In genomic region chr7:142499641-142500040, GRCh38 we compare ENCODE assay signal across 17 cellular contexts.
DNase-seq lines count a peak whose midpoint lies in the region; ATAC-seq and TF ChIP-seq lines count a peak whose summit lies in the region.
"Had no signal": no experiment of that assay in that cellular context is flagged by ENCODE, and none has a peak within 500 bp of the region (broad histone marks: within the 10 kb centered on the region; RNA-seq: fewer than 3 reads in every experiment).

No MANE protein-coding gene starts in this region.

- peaks cover 9% of the 10 kb centered on the region for H3K4me1 ChIP-seq in thymus (ENCODE audit: control insufficient read depth, insufficient read depth, low read length)

- H3K4me1 Mint-ChIP-seq in activated T-cell treated with anti-CD3 and anti-CD28 coated beads, Interleukin-2, amount 50 U/mL, for 72 hours (ENCODE audit: low read depth): peaks cover 36% of the 10 kb centered on the region
- H3K4me1 Mint-ChIP-seq in T-helper 17 cell: peaks cover 25% of the 10 kb centered on the region
- peaks cover 6 to 7% of the 10 kb centered on the region in 2 donors for H3K4me1 Mint-ChIP-seq in effector memory CD8-positive, alpha-beta T cell (ENCODE audit: low read depth in 2 of 2)
- H3K4me1 Mint-ChIP-seq in CD14-positive monocyte: peaks cover 24% of the 10 kb centered on the region

- ATAC-seq in activated T-cell treated with anti-CD3 and anti-CD28 coated beads, Interleukin-2, amount 50 U/mL, for 72 hours (replicated peaks in 1 of 2): peak; percentile 30 to 52
- ATAC-seq in T-helper 17 cell: peak; percentile 17
- no peak for ATAC-seq in effector memory CD8-positive, alpha-beta T cell (replicated peaks)
- ATAC-seq: left lobe of liver had no signal

- intact Hi-C loops in CD14-positive monocyte (cut with micrococcal nuclease): loop anchor here in 1 of 2 donors (5.0 kb wide), 1 partner anchor 37 kb away; no protein-coding TSS in a partner anchor

- H3K4me3 Mint-ChIP-seq in activated T-cell treated with anti-CD3 and anti-CD28 coated beads, Interleukin-2, amount 50 U/mL, for 72 hours: peak overlapping the region; percentile 30 to 56
- H3K4me3 Mint-ChIP-seq in T-helper 17 cell (peak overlapping the region; percentile 67), CD14-positive monocyte (no peak overlapping the region)
- H3K4me3 Mint-ChIP-seq in effector memory CD8-positive, alpha-beta T cell: peak overlapping the region; percentile 54 to 56
- H3K4me3 Mint-ChIP-seq: IgD-negative memory B cell, mesothelial cell of epicardium had no signal

- H3K36me3 ChIP-seq in thymus (ENCODE audit: control insufficient read depth, insufficient read depth): no peaks in the 10 kb centered on the region
- H3K36me3 ChIP-seq: colonic mucosa had no signal

- no peak for TF ChIP-seq CTCF in CD14-positive monocyte (IDR thresholded peaks at IDR 0.05)

- no peaks in the 10 kb centered on the region for H3K9me3 Mint-ChIP-seq in activated T-cell treated with anti-CD3 and anti-CD28 coated beads, Interleukin-2, amount 50 U/mL, for 72 hours
- H3K9me3 Mint-ChIP-seq in effector memory CD8-positive, alpha-beta T cell: no peaks in the 10 kb centered on the region
- no peaks in the 10 kb centered on the region for H3K9me3 Mint-ChIP-seq in CD14-positive monocyte
- H3K9me3 Mint-ChIP-seq: mesothelial cell of epicardium had no signal

- no peaks in the 10 kb centered on the region for H3K36me3 Mint-ChIP-seq in activated T-cell treated with anti-CD3 and anti-CD28 coated beads, Interleukin-2, amount 50 U/mL, for 72 hours (ENCODE audit: insufficient read depth in 2 of 2)
- H3K36me3 Mint-ChIP-seq in T-helper 17 cell (ENCODE audit: low read depth) (peaks cover 3% of the 10 kb centered on the region), CD14-positive monocyte (no peaks in the 10 kb centered on the region)
- no peaks in the 10 kb centered on the region for H3K36me3 Mint-ChIP-seq in effector memory CD8-positive, alpha-beta T cell (ENCODE audit: insufficient read depth)
- H3K36me3 Mint-ChIP-seq: IgD-negative memory B cell, mesothelial cell of epicardium had no signal

- H3K27me3 Mint-ChIP-seq in activated T-cell treated with anti-CD3 and anti-CD28 coated beads, Interleukin-2, amount 50 U/mL, for 72 hours (ENCODE audit: low read depth): no peaks in the 10 kb centered on the region
- H3K27me3 Mint-ChIP-seq in T-helper 17 cell (no peaks in the 10 kb centered on the region), CD14-positive monocyte (ENCODE audit: low read depth in 3 of 3) (no peaks in the 10 kb centered on the region)
- peaks cover 12 to 16% of the 10 kb centered on the region in 2 donors for H3K27me3 Mint-ChIP-seq in effector memory CD8-positive, alpha-beta T cell

- peak overlapping the region; percentile 49 for H3K27ac ChIP-seq in thymus (ENCODE audit: low read depth)
- no peak overlapping the region for H3K27ac ChIP-seq in caudate nucleus (ENCODE audit: low read depth, low read length)

- H3K27me3 ChIP-seq in thymus (ENCODE audit: control insufficient read depth, insufficient read depth): no peaks in the 10 kb centered on the region

- 37% methylated on average over 4 of the region's 4 CpGs for WGBS in thymus

- DNase-seq in activated T-cell treated with anti-CD3 and anti-CD28 coated beads, Interleukin-2, amount 50 U/mL, for 72 hours: no peak
- DNase-seq in activated T-cell treated with anti-CD3 and anti-CD28 coated beads, Interleukin-2, amount 50 U/mL, for 48 hours: no peak
- DNase-seq in T-helper 17 cell (no peak), NCI-H774 (lab: John Stamatoyannopoulos, UW) (no peak), caudate nucleus (lab: John Stamatoyannopoulos, UW) (no peak), CD14-positive monocyte (ENCODE audit: low spot score) (no peak)
- DNase-seq in effector memory CD8-positive, alpha-beta T cell: no peak
- DNase-seq: activated gamma-delta T cell treated with Interleukin-2 at 50 U/mL for 16 hours, DMS79 treated with DMSO at 0.1 percent for 48 hours, head of caudate nucleus, NCI-H2029 had no signal

- H3K27ac Mint-ChIP-seq in activated T-cell treated with anti-CD3 and anti-CD28 coated beads, Interleukin-2, amount 50 U/mL, for 72 hours: no peak overlapping the region
- H3K27ac Mint-ChIP-seq in T-helper 17 cell: peak overlapping the region; percentile 94
- peak overlapping the region; percentile 50 to 85 for H3K27ac Mint-ChIP-seq in effector memory CD8-positive, alpha-beta T cell
- H3K27ac Mint-ChIP-seq in CD14-positive monocyte: no peak overlapping the region
- H3K27ac Mint-ChIP-seq: mesothelial cell of epicardium had no signal

- H3K9me3 ChIP-seq in T-helper 17 cell (ENCODE audit: control insufficient read depth, low read length, poor library complexity, severe bottlenecking) (no peaks in the 10 kb centered on the region), thymus (ENCODE audit: control insufficient read depth) (no peaks in the 10 kb centered on the region)
- H3K9me3 ChIP-seq: colonic mucosa had no signal

- peak overlapping the region; percentile 30 for H3K4me3 ChIP-seq in thymus (ENCODE audit: low read length)
- H3K4me3 ChIP-seq: colonic mucosa, smooth muscle cell had no signal

Comparison
In these comparisons a context has a peak if more than half of its experiments do, and no peak if none do; other contexts are left out.
1. H3K27ac Mint-ChIP-seq: peak in T-helper 17 cell (single experiment) and effector memory CD8-positive, alpha-beta T cell (2 of 2); none in activated T-cell treated with anti-CD3 and anti-CD28 coated beads, Interleukin-2, amount 50 U/mL, for 72 hours (single experiment) and CD14-positive monocyte (0 of 7).
2. H3K4me3 Mint-ChIP-seq: peak in activated T-cell treated with anti-CD3 and anti-CD28 coated beads, Interleukin-2, amount 50 U/mL, for 72 hours (2 of 2), T-helper 17 cell (single experiment) and effector memory CD8-positive, alpha-beta T cell (2 of 2); none in CD14-positive monocyte (0 of 2).